17 cellular contexts compared by ENCODE assay signal in genomic region chr12:44525806-44526654, GRCh38.
DNase-seq lines count a peak whose midpoint lies in the region; ATAC-seq and TF ChIP-seq lines count a peak whose summit lies in the region.
"Had no signal": no experiment of that assay in that cellular context is flagged by ENCODE, and none has a peak within 500 bp of the region (broad histone marks: within the 10 kb centered on the region; RNA-seq: fewer than 3 reads in every experiment).

No MANE protein-coding gene starts in this region.

- H3K4me3 ChIP-seq in breast epithelium = no peak overlapping the region
- H3K4me3 ChIP-seq in hepatocyte = no peak overlapping the region
- H3K4me3 ChIP-seq in lower lobe of right lung = no peak overlapping the region
- H3K4me3 ChIP-seq in upper lobe of left lung = no peak overlapping the region
- H3K4me3 ChIP-seq: GM23248 had no signal

- no peaks in the 10 kb centered on the region for H3K9me3 ChIP-seq in breast epithelium
- no peaks in the 10 kb centered on the region for H3K9me3 ChIP-seq in hepatocyte (ENCODE audit: low read depth)
- no peaks in the 10 kb centered on the region for H3K9me3 ChIP-seq in lower lobe of right lung
- no peaks in the 10 kb centered on the region for H3K9me3 ChIP-seq in upper lobe of left lung

- DNase-seq in T47D (ENCODE audit: low read depth in 1 of 2, low spot score in 1 of 2) = peak; percentile 45 to 81
- no peak for DNase-seq in breast epithelium (ENCODE audit: low spot score in 2 of 2)
- DNase-seq in hepatocyte (ENCODE audit: low spot score) = peak; percentile 9
- no peak for DNase-seq in lower lobe of right lung
- peak in 1 of 2 donors; percentile 35 for DNase-seq in upper lobe of left lung
- no peak for DNase-seq in germinal center (ENCODE audit: low spot score)
- no peak for DNase-seq in stimulated activated CD4-positive, alpha-beta T cell treated with anti-CD3 and anti-CD28 coated beads, Interleukin-1b, Interleukin-23, amount 100 ng/mL, for 48 hours
- no peak for DNase-seq in NCI-H128 (lab: John Stamatoyannopoulos, UW; ENCODE audit: unreplicated experiment)
- DNase-seq: DMS79, GM23248, HFFc6, Karpas-422, MM.1S, NCI-H1105, NCI-H187, NCI-H446 had no signal

- H3K27me3 ChIP-seq in breast epithelium (no peaks in the 10 kb centered on the region), hepatocyte (no peaks in the 10 kb centered on the region), lower lobe of right lung (ENCODE audit: low read depth) (no peaks in the 10 kb centered on the region), upper lobe of left lung (no peaks in the 10 kb centered on the region)

- H3K9me2 ChIP-seq in hepatocyte (replicated peaks; ENCODE audit: insufficient read depth) = no peaks in the 10 kb centered on the region

- no peak overlapping the region for H3K4me2 ChIP-seq in hepatocyte

- H3K36me3 ChIP-seq in breast epithelium (no peaks in the 10 kb centered on the region), hepatocyte (replicated peaks; ENCODE audit: insufficient read depth, low read depth) (no peaks in the 10 kb centered on the region), lower lobe of right lung (no peaks in the 10 kb centered on the region), upper lobe of left lung (no peaks in the 10 kb centered on the region)

- TF ChIP-seq POLR2A in breast epithelium (IDR thresholded peaks at IDR 0.05) = no peak
- TF ChIP-seq POLR2A in upper lobe of left lung (IDR thresholded peaks at IDR 0.05) = no peak

- H3K4me1 ChIP-seq in breast epithelium (no peaks in the 10 kb centered on the region), hepatocyte (ENCODE audit: insufficient read depth) (peaks cover 12% of the 10 kb centered on the region), lower lobe of right lung (no peaks in the 10 kb centered on the region), upper lobe of left lung (peaks cover 0 to 4% (median 0%) of the 10 kb centered on the region in 4 donors)

- TF ChIP-seq CTCF in breast epithelium (IDR thresholded peaks at IDR 0.05) = no peak
- peak; percentile 2 for TF ChIP-seq CTCF in hepatocyte (IDR thresholded peaks at IDR 0.05; ENCODE audit: poor library complexity)
- TF ChIP-seq CTCF in lower lobe of right lung (IDR thresholded peaks at IDR 0.05) = no peak
- no peak for TF ChIP-seq CTCF in upper lobe of left lung (IDR thresholded peaks at IDR 0.05)

- ATAC-seq in lower lobe of right lung (peak; percentile 94 to 98), upper lobe of left lung (ENCODE audit: low FRiP score in 2 of 2) (peak; percentile 68 to 93)
- ATAC-seq: Right ventricle myocardium inferior had no signal

- no peak overlapping the region for H3K27ac ChIP-seq in breast epithelium
- H3K27ac ChIP-seq in hepatocyte = peak overlapping the region; percentile 36
- H3K27ac ChIP-seq in lower lobe of right lung = peak overlapping the region; percentile 1
- peak overlapping the region in 2 of 4 donors; percentile 16 to 52 for H3K27ac ChIP-seq in upper lobe of left lung
- H3K27ac ChIP-seq: GM23248 had no signal

- intact Hi-C loops in breast epithelium (cut with DNase I; ENCODE audit: low total_unique reads) (no loop called here), lower lobe of right lung (cut with DNase I) (no loop called here)

- H4K20me1 ChIP-seq in hepatocyte (ENCODE audit: insufficient read depth, poor library complexity, severe bottlenecking) = no peaks in the 10 kb centered on the region

- TF ChIP-seq EP300 in upper lobe of left lung (IDR thresholded peaks at IDR 0.05) = peak in 1 of 4 donors; percentile 51

- 56% methylated on average over 4 of the region's 4 CpGs for WGBS in hepatocyte (ENCODE audit: low lambda C conversion rate, missing lambda C conversion rate)
- 47 to 55% methylated on average over 4 of the region's 4 CpGs for WGBS in upper lobe of left lung, 2 donors

- in situ Hi-C loops in T47D (cut with HindIII; ENCODE audit: low pct_unique_long_range_greater_than_20kb, low sequenced_read_pairs) = no loop called here

- no peak overlapping the region for H2AFZ ChIP-seq in hepatocyte
- H2AFZ ChIP-seq: GM23248 had no signal

- no peaks in the 10 kb centered on the region for H3K79me2 ChIP-seq in hepatocyte

Comparison
In these comparisons a context has a peak if more than half of its experiments do, and no peak if none do; other contexts are left out.
1. DNase-seq: peak in T47D (2 of 2) and hepatocyte (single experiment); none in breast epithelium (0 of 2), lower lobe of right lung (single experiment), germinal center (single experiment), stimulated activated CD4-positive, alpha-beta T cell treated with anti-CD3 and anti-CD28 coated beads, Interleukin-1b, Interleukin-23, amount 100 ng/mL, for 48 hours (single experiment) and NCI-H128 (single experiment).
2. H3K27ac ChIP-seq: peak in hepatocyte (single experiment) and lower lobe of right lung (single experiment); none in breast epithelium (0 of 2).